ENCODE assay signal across 1 cellular context in the genomic region with DNA sequence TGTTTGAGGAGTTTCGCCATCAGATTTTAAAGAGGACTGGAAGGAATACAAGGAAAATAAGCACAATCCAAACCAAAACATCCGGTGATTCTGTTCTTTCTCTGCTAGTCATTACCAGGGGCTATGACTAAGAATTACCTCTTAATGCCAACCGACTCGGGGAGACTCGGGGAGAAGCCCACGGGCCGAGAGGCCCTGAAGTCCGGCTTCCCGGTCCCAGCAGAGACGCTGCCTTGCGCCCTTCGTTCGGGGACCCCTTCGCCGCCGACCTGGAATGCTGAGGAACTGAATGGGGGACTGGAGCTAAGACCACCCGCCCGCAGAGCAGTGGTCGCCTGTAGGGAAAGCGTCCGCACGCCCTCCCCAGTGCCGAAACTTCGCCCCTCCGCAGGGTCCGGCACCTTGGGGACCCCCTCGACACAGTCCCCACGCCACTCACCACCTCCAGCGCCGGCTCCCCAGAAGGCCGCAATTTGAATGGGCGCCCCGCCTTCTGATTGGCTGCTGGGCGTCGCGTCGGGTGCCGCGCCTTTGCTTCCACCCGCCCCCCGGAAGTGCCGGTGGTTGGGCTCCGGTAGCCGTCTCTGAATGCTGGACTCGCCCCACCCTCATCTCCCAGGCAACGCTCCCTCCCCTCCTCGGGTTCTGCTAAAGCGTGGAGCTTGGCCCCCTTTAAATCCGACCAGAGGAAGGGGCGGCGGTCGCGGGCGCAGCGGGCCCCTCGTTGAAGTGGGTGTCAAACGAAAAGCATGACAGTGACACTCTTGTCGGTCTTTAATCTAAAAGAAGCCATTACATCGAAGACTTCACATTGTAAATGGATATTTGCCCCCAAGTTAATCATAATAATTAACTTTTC.
A peak's percentile ranks its signal among the peaks of the same experiment; 100 is the strongest.
TF ChIP-seq lines count a peak whose summit lies in the region.

KIF14 (minus strand) TSS at position 479 of the 859 bp plus-strand sequence. CDS start 2,028 bp downstream, outside the sequence.

TF ChIP-seq in GM23338, 12 proteins besides CTCF, POLR2A, EP300 and RAD21 (continued from another document):
- TF ChIP-seq, protein P1, sequence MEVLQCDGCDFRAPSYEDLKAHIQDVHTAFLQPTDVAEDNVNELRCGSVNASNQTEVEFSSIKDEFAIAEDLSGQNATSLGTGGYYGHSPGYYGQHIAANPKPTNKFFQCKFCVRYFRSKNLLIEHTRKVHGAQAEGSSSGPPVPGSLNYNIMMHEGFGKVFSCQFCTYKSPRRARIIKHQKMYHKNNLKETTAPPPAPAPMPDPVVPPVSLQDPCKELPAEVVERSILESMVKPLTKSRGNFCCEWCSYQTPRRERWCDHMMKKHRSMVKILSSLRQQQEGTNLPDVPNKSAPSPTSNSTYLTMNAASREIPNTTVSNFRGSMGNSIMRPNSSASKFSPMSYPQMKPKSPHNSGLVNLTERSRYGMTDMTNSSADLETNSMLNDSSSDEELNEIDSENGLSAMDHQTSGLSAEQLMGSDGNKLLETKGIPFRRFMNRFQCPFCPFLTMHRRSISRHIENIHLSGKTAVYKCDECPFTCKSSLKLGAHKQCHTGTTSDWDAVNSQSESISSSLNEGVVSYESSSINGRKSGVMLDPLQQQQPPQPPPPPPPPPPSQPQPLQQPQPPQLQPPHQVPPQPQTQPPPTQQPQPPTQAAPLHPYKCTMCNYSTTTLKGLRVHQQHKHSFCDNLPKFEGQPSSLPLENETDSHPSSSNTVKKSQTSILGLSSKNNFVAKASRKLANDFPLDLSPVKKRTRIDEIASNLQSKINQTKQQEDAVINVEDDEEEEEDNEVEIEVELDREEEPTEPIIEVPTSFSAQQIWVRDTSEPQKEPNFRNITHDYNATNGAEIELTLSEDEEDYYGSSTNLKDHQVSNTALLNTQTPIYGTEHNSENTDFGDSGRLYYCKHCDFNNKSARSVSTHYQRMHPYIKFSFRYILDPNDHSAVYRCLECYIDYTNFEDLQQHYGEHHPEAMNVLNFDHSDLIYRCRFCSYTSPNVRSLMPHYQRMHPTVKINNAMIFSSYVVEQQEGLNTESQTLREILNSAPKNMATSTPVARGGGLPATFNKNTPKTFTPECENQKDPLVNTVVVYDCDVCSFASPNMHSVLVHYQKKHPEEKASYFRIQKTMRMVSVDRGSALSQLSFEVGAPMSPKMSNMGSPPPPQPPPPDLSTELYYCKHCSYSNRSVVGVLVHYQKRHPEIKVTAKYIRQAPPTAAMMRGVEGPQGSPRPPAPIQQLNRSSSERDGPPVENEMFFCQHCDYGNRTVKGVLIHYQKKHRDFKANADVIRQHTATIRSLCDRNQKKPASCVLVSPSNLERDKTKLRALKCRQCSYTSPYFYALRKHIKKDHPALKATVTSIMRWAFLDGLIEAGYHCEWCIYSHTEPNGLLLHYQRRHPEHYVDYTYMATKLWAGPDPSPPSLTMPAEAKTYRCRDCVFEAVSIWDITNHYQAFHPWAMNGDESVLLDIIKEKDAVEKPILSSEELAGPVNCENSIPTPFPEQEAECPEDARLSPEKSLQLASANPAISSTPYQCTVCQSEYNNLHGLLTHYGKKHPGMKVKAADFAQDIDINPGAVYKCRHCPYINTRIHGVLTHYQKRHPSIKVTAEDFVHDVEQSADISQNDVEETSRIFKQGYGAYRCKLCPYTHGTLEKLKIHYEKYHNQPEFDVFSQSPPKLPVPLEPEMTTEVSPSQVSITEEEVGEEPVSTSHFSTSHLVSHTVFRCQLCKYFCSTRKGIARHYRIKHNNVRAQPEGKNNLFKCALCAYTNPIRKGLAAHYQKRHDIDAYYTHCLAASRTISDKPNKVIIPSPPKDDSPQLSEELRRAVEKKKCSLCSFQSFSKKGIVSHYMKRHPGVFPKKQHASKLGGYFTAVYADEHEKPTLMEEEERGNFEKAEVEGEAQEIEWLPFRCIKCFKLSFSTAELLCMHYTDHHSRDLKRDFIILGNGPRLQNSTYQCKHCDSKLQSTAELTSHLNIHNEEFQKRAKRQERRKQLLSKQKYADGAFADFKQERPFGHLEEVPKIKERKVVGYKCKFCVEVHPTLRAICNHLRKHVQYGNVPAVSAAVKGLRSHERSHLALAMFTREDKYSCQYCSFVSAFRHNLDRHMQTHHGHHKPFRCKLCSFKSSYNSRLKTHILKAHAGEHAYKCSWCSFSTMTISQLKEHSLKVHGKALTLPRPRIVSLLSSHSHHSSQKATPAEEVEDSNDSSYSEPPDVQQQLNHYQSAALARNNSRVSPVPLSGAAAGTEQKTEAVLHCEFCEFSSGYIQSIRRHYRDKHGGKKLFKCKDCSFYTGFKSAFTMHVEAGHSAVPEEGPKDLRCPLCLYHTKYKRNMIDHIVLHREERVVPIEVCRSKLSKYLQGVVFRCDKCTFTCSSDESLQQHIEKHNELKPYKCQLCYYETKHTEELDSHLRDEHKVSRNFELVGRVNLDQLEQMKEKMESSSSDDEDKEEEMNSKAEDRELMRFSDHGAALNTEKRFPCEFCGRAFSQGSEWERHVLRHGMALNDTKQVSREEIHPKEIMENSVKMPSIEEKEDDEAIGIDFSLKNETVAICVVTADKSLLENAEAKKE (CRISPR knock-in tag; IDR thresholded peaks at IDR 0.05): no peak
- TF ChIP-seq EZH2phosphoT487 (IDR thresholded peaks at IDR 0.05; ENCODE audit: unreplicated experiment) (no peak), CREB1 (CRISPR knock-in tag; IDR thresholded peaks at IDR 0.05; ENCODE audit: low read depth) (peak; percentile 84), EZH2 (IDR thresholded peaks at IDR 0.05; ENCODE audit: low read depth, unreplicated experiment) (no peak), ZNF331 (CRISPR knock-in tag; IDR thresholded peaks at IDR 0.05; ENCODE audit: low read depth) (no peak), JUNB (IDR thresholded peaks at IDR 0.05; ENCODE audit: unreplicated experiment) (no peak), POLR2AphosphoS5 (IDR thresholded peaks at IDR 0.05; ENCODE audit: low read depth) (peak; percentile 88), ZNF114 (CRISPR knock-in tag; IDR thresholded peaks at IDR 0.05) (no peak)
- TF ChIP-seq, protein P2, sequence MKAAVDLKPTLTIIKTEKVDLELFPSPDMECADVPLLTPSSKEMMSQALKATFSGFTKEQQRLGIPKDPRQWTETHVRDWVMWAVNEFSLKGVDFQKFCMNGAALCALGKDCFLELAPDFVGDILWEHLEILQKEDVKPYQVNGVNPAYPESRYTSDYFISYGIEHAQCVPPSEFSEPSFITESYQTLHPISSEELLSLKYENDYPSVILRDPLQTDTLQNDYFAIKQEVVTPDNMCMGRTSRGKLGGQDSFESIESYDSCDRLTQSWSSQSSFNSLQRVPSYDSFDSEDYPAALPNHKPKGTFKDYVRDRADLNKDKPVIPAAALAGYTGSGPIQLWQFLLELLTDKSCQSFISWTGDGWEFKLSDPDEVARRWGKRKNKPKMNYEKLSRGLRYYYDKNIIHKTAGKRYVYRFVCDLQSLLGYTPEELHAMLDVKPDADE (IDR thresholded peaks at IDR 0.05): no peak; the same call in 1 of the 2 replicates
